In the genomic region with DNA sequence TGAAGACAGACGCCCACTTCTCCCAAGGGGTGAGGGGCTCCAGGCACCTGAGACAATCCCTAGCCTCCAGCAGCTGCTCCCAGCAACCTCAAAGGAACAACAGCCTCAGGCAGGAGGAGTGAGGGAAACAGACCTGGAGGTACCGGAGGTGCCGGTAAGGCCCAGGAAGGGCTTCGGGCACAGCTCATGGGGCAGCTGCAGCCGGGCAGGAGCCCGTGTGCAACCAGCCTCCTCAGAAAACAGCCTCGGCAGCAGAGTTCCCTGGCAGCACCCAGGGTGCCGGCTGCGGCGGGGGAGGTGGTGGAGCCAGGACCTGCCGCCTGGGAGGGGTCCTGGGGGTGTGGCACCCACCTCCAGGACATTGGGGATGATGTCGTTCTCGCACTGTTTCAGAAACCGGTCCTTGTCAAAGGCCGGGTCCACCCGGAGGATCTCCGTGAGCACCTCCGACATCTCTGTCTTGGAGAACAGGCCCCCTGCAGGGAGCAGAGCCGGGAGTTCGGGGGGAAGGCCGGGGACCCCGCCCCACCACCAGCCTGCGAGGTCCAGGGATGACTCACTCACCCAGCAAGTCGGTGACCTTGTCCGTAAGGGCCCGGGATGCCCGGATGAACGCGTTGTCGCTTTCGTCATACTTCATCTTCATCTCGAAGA, we compare ENCODE assay signal across 19 cellular contexts. TPM values are rescaled to one million over a fixed set of nuclear protein-coding genes. Genes with fewer than 3 reads are reported as not detected.
"Had no signal": no experiment of that assay in that cellular context is flagged by ENCODE, and none has a peak within 500 bp of the region (broad histone marks: within the 10 kb centered on the region; RNA-seq: fewer than 3 reads in every experiment).

No MANE protein-coding gene starts in this region.

- DNase-seq: activated CD4-positive, alpha-beta T cell treated with anti-CD3 and anti-CD28 coated beads, Interleukin-2, amount 50 U/mL, for 1 hour; activated CD8-positive, alpha-beta memory T cell treated with anti-CD3 and anti-CD28 coated beads, Interleukin-2, amount 50 U/mL, for 4 hours; activated T-cell treated with anti-CD3 and anti-CD28 coated beads, Interleukin-2, amount 50 U/mL, for 4 hours; endodermal cell; foreskin melanocyte; left ventricle myocardium inferior; mammary epithelial cell; midbrain; occipital lobe; stimulated activated CD4-positive, alpha-beta T cell treated with anti-CD3 and anti-CD28 coated beads, Interleukin-15, amount 100 ng/mL, for 24 hours; stimulated activated CD4-positive, alpha-beta T cell treated with anti-CD3 and anti-CD28 coated beads, Interleukin-2, amount 100 ng/mL, for 48 hours; stomach; T1000 had no signal

- H3K9me3 ChIP-seq: left ventricle myocardium inferior, right atrium auricular region, stomach, thoracic aorta had no signal

- H3K27me3 ChIP-seq: cardiac muscle cell, right atrium auricular region, stomach had no signal

- H3K27ac ChIP-seq: cardiac muscle cell, epithelial cell of prostate, right atrium auricular region, skin epidermis had no signal

- H3K4me3 ChIP-seq: cardiac muscle cell, left ventricle myocardium inferior, right atrium auricular region, skin epidermis, stomach, thoracic aorta had no signal

RNA-seq across cellular contexts. Expression of a gene that starts 6.5 kb away (rescaled TPM):
- total RNA-seq: T-helper 1 cell treated with Interleukin-12 subunit alpha and Interleukin-12 subunit beta and Interleukin-4 antibody, amounts not matched to agents 30 ng/mL and 1 ng/mL, for 36 hours had no signal

RNA-seq across cellular contexts. Expression of a gene that starts 17.8 kb away (rescaled TPM):
- total RNA-seq: occipital lobe, stomach, thoracic aorta had no signal
